Comparison of ENCODE assay signal across 19 cellular contexts in the genomic region with DNA sequence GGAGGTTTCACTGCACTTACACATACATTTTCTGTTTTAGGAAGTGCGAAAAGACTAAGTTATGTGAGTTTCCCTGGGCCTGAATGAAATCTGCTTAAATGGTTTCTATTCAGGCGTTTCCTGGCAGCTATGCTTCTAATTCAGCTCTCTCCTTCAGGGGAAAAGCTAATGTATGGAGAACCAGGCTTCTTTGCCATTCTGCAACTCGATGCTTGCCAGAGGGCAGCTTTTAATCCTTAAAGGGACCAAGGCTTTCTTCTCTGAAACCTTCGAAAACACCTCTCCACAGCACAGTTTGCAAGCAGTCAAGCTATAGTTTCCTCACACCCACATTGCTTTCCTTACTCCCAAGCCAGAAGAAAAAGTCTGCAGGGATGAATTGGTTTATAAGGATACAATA.
DNase-seq lines count a peak whose midpoint lies in the region; ATAC-seq and TF ChIP-seq lines count a peak whose summit lies in the region.
"Had no signal": no experiment of that assay in that cellular context is flagged by ENCODE, and none has a peak within 500 bp of the region (broad histone marks: within the 10 kb centered on the region; RNA-seq: fewer than 3 reads in every experiment).

No MANE protein-coding gene starts in this region.

- ATAC-seq in T-helper 17 cell = no peak
- ATAC-seq: HCT116, K562, Panc1 had no signal

- no peak for TF ChIP-seq CTCF in endodermal cell (conservative IDR thresholded peaks at IDR 0.05)
- no peak for TF ChIP-seq CTCF in nephron (IDR thresholded peaks at IDR 0.05; ENCODE audit: unreplicated experiment in 3 of 3)
- no peak for TF ChIP-seq CTCF in transverse colon (IDR thresholded peaks at IDR 0.05)

- H3K4me3 ChIP-seq in HUES64 (ENCODE audit: low read length) (no peak overlapping the region), endodermal cell (ENCODE audit: low read length) (no peak overlapping the region), transverse colon (no peak overlapping the region)
- H3K4me3 ChIP-seq: K562, MG63 had no signal

- TF ChIP-seq POLR2A in transverse colon (IDR thresholded peaks at IDR 0.05) = no peak

- WGBS in HUES64 = 31% methylated on average over 4 of the region's 4 CpGs
- WGBS in endodermal cell (ENCODE audit: insufficient coverage in 1 of 2, insufficient read length in 1 of 2), 2 experiments = 33 to 51% methylated on average over 2 to 4 of the region's 4 CpGs
- WGBS in transverse colon (ENCODE audit: low coverage in 1 of 2), 2 donors = 54 to 100% methylated on average over 1 to 4 of the region's 4 CpGs

- H3K4me1 ChIP-seq in HUES64 (ENCODE audit: insufficient read depth, low read length) (peaks cover 9% of the 10 kb centered on the region; the same call in 1 of the 2 replicates), endodermal cell (ENCODE audit: control insufficient read depth, insufficient read depth, low read length) (no peaks in the 10 kb centered on the region), transverse colon (no peaks in the 10 kb centered on the region)

- no peaks in the 10 kb centered on the region for H3K27me3 Mint-ChIP-seq in endodermal cell (ENCODE audit: insufficient read depth)
- H3K27me3 Mint-ChIP-seq in nephron (ENCODE audit: low read depth) = no peaks in the 10 kb centered on the region
- H3K27me3 Mint-ChIP-seq in T-helper 17 cell = no peaks in the 10 kb centered on the region
- H3K27me3 Mint-ChIP-seq: B cell had no signal

- no peak overlapping the region for H3K9ac ChIP-seq in HUES64 (ENCODE audit: low read depth, low read length)
- H3K9ac ChIP-seq in endodermal cell (ENCODE audit: extremely low read depth, low read length, poor library complexity, severe bottlenecking) = no peak overlapping the region

- peak; percentile 46 for DNase-seq in ELF-1 (ENCODE audit: low read depth, low spot score)
- DNase-seq in endodermal cell = peak; percentile 53
- DNase-seq in T-helper 17 cell = no peak
- DNase-seq in NCI-H1930 (lab: John Stamatoyannopoulos, UW) = no peak
- no peak for DNase-seq in transverse colon
- DNase-seq in GDM1 (lab: John Stamatoyannopoulos, UW) = no peak
- DNase-seq: GF-D8; MG63; NCI-H1694 treated with DMSO at 0.1 percent for 48 hours; NCI-H510A; NCI-H774; NK-92 treated with Interleukin-12 subunit alpha and Interleukin-12 subunit beta, amount 100 ng/mL, for 24 hours had no signal

- H3K9me3 Mint-ChIP-seq in endodermal cell (no peaks in the 10 kb centered on the region), nephron (peaks cover 5% of the 10 kb centered on the region)

- no peak for TF ChIP-seq EP300 in transverse colon (IDR thresholded peaks at IDR 0.05; ENCODE audit: low read depth)

- H3K27me3 ChIP-seq in HUES64 (ENCODE audit: insufficient read depth, low read length) (no peaks in the 10 kb centered on the region), endodermal cell (ENCODE audit: control insufficient read depth, insufficient read depth, low read length, poor library complexity, severe bottlenecking) (no peaks in the 10 kb centered on the region), transverse colon (no peaks in the 10 kb centered on the region)
- H3K27me3 ChIP-seq: MG63 had no signal

- H3K27ac Mint-ChIP-seq in endodermal cell (peak overlapping the region; percentile 46), nephron (peak overlapping the region; percentile 23 to 73 (median 29)), T-helper 17 cell (no peak overlapping the region)
- H3K27ac Mint-ChIP-seq: B cell, CD14-positive monocyte had no signal

- H3K9me3 ChIP-seq in HUES64 (ENCODE audit: insufficient read depth, low read depth, low read length) (no peaks in the 10 kb centered on the region), endodermal cell (ENCODE audit: control insufficient read depth, low read length) (no peaks in the 10 kb centered on the region), T-helper 17 cell (ENCODE audit: control insufficient read depth, low read length, poor library complexity, severe bottlenecking) (no peaks in the 10 kb centered on the region), transverse colon (no peaks in the 10 kb centered on the region)
- H3K9me3 ChIP-seq: MG63 had no signal

- H3K36me3 ChIP-seq in HUES64 (ENCODE audit: insufficient read depth, low read length) = no peaks in the 10 kb centered on the region
- H3K36me3 ChIP-seq in endodermal cell (ENCODE audit: control insufficient read depth, insufficient read depth, low read length) = no peaks in the 10 kb centered on the region
- no peaks in the 10 kb centered on the region for H3K36me3 ChIP-seq in transverse colon
- H3K36me3 ChIP-seq: MG63 had no signal

- intact Hi-C loops in transverse colon (cut with DNase I; ENCODE audit: low total_unique reads) = no loop called here

- H3K4me3 Mint-ChIP-seq in endodermal cell (no peak overlapping the region), nephron (no peak overlapping the region), T-helper 17 cell (no peak overlapping the region)
- H3K4me3 Mint-ChIP-seq: B cell, CD14-positive monocyte had no signal

- H3K4me1 Mint-ChIP-seq in endodermal cell (peaks cover 4% of the 10 kb centered on the region), nephron (peaks cover 14% of the 10 kb centered on the region), T-helper 17 cell (no peaks in the 10 kb centered on the region)
- H3K4me1 Mint-ChIP-seq: B cell, CD14-positive monocyte had no signal

- in situ Hi-C loops in transverse colon (cut with MboI; ENCODE audit: low pct_ligation_motif_present in 1 of 4, low pct_unique_long_range_greater_than_20kb in 1 of 4, low sequenced_read_pairs in 3 of 4) = no loop called here

- H3K27ac ChIP-seq in HUES64 (ENCODE audit: low read depth, low read length) = peak overlapping the region; percentile 41; the same call in 1 of the 2 replicates
- no peak overlapping the region for H3K27ac ChIP-seq in endodermal cell (ENCODE audit: low read depth, low read length)
- no peak overlapping the region for H3K27ac ChIP-seq in transverse colon

- H3K36me3 Mint-ChIP-seq in endodermal cell (ENCODE audit: low read depth) (no peaks in the 10 kb centered on the region), nephron (ENCODE audit: low read depth) (no peaks in the 10 kb centered on the region), T-helper 17 cell (ENCODE audit: low read depth) (no peaks in the 10 kb centered on the region)
- H3K36me3 Mint-ChIP-seq: CD14-positive monocyte had no signal

Comparison
In these comparisons a context has a peak if more than half of its experiments do, and no peak if none do; other contexts are left out.
1. DNase-seq: peak in ELF-1 (single experiment) and endodermal cell (single experiment); none in T-helper 17 cell (0 of 3), NCI-H1930 (0 of 2), transverse colon (single experiment) and GDM1 (single experiment).